Comparison of ENCODE assay signal across 20 cellular contexts in the genomic region with DNA sequence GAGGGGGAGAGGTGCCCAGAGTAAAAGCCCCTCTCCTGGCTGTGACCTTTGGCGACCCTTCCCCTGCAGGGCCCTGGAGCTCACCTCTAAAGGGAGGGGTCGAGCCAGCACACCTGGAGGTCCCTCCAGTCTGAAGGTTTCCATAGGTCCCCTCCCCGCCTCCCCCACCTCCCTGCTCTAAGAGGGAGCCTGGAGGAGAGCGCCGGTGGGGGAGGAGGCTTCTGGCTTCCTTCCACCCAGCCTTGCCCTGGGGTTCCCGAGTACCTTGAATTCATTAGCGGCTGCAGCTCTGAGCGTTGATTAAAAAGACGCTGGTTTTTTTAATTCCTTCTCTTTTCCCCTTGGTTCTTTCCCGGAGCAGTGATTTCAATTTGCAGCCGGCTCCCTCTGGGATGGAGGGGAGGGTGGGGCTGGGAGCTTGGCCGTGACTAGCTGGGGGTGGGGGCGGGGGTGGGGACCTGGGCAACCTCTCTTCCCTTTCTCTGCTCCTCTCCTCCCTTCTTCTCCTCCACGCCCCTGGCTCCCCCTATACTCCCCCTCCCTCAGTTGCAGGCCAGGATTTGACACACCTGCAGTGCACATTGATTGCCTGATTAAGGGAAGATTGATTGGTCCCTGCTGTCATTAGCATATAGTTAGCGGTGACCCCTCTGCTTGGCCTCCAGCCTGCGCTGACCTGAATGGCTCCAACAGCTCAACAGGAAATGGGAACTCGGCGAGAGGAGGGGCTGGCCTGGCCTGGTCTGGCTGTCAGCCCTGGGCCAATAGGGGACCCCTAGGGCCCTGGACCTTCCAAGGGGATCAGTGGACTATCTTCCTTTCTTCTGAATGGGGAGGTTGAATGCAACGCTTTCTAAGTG.
A peak's percentile ranks its signal among the peaks of the same experiment; 100 is the strongest.
DNase-seq lines count a peak whose midpoint lies in the region; ATAC-seq and TF ChIP-seq lines count a peak whose summit lies in the region.
"Had no signal": no experiment of that assay in that cellular context is flagged by ENCODE, and none has a peak within 500 bp of the region (broad histone marks: within the 10 kb centered on the region; RNA-seq: fewer than 3 reads in every experiment).

No MANE protein-coding gene starts in this region.

- no peaks in the 10 kb centered on the region for H3K36me3 Mint-ChIP-seq in CD8-positive, alpha-beta T cell
- H3K36me3 Mint-ChIP-seq: CD14-positive monocyte; natural killer cell treated with Interleukin-12 subunit alpha and Interleukin-12 subunit beta and Interleukin-15 and Interleukin-18, amount 100 ng/mL, for 72 hours had no signal

- ATAC-seq in aorta (ENCODE audit: low FRiP score) (no peak), GM19328 (IDR thresholded peaks at IDR 0.05; ENCODE audit: unreplicated experiment) (no peak)
- no peak for ATAC-seq in CD8-positive, alpha-beta T cell
- ATAC-seq: A549; natural killer cell treated with Interleukin-12 subunit alpha and Interleukin-12 subunit beta and Interleukin-15 and Interleukin-18, amount 100 ng/mL, for 72 hours had no signal

- H3K4me3 ChIP-seq in iPS-18c (ENCODE audit: insufficient read depth, low read depth, low read length) (peak overlapping the region; percentile 40), aorta (ENCODE audit: low read length in 2 of 2) (no peak overlapping the region)
- H3K4me3 ChIP-seq in CD8-positive, alpha-beta T cell (ENCODE audit: low read depth, low read length) = no peak overlapping the region
- H3K4me3 ChIP-seq: A549, adrenal gland, Peyer's patch, SK-N-MC had no signal

- CTCF ChIA-PET in CD8-positive, alpha-beta T cell (lab: Charles Lee) = no interaction called here

- H3K27ac ChIP-seq in aorta (ENCODE audit: low read depth in 1 of 2, low read length in 2 of 2) = no peak overlapping the region
- H3K27ac ChIP-seq in CD8-positive, alpha-beta T cell (ENCODE audit: low read depth, low read length) = no peak overlapping the region
- H3K27ac ChIP-seq: A549, adrenal gland, Peyer's patch, SK-N-MC had no signal

- H3K4me1 Mint-ChIP-seq in CD8-positive, alpha-beta T cell (ENCODE audit: low read depth) = no peaks in the 10 kb centered on the region
- H3K4me1 Mint-ChIP-seq: CD14-positive monocyte had no signal

- no peak overlapping the region for H3K27ac Mint-ChIP-seq in CD8-positive, alpha-beta T cell
- H3K27ac Mint-ChIP-seq: natural killer cell treated with Interleukin-12 subunit alpha and Interleukin-12 subunit beta and Interleukin-15 and Interleukin-18, amount 100 ng/mL, for 72 hours had no signal

- H3K9me3 ChIP-seq in iPS-18c (ENCODE audit: control insufficient read depth, insufficient read depth, low read length) (no peaks in the 10 kb centered on the region), aorta (ENCODE audit: control insufficient read depth, low read length) (peaks cover 7% of the 10 kb centered on the region)
- no peaks in the 10 kb centered on the region for H3K9me3 ChIP-seq in CD8-positive, alpha-beta T cell (ENCODE audit: low read length)
- H3K9me3 ChIP-seq: A549, adrenal gland, Peyer's patch had no signal

- no peaks in the 10 kb centered on the region for H3K4me1 ChIP-seq in aorta (ENCODE audit: control insufficient read depth in 1 of 2, insufficient read depth in 2 of 2, low read length in 2 of 2)
- no peaks in the 10 kb centered on the region for H3K4me1 ChIP-seq in CD8-positive, alpha-beta T cell (ENCODE audit: insufficient read depth, low read length)
- H3K4me1 ChIP-seq: A549, adrenal gland, Peyer's patch had no signal

- WGBS in aorta, 2 donors = 6 to 8% methylated on average over 18 to 19 of the region's 19 CpGs

- TF ChIP-seq CTCF in CD8-positive, alpha-beta T cell (IDR thresholded peaks at IDR 0.05) = no peak

- H3K4me3 Mint-ChIP-seq in CD8-positive, alpha-beta T cell = no peak overlapping the region
- H3K4me3 Mint-ChIP-seq: CD14-positive monocyte; natural killer cell treated with Interleukin-12 subunit alpha and Interleukin-12 subunit beta and Interleukin-15 and Interleukin-18, amount 100 ng/mL, for 72 hours had no signal

- no peaks in the 10 kb centered on the region for H3K36me3 ChIP-seq in aorta (ENCODE audit: control insufficient read depth in 1 of 2, insufficient read depth in 2 of 2, low read length in 1 of 2)
- H3K36me3 ChIP-seq in CD8-positive, alpha-beta T cell (ENCODE audit: insufficient read depth, low read length) = no peaks in the 10 kb centered on the region
- H3K36me3 ChIP-seq: adrenal gland, Peyer's patch had no signal

- DNase-seq in NCI-H748 (lab: John Stamatoyannopoulos, UW; ENCODE audit: unreplicated experiment) = peak; percentile 43
- no peak for DNase-seq in NCI-H748 treated with DMSO at 0.1 percent for 48 hours (lab: John Stamatoyannopoulos, UW)
- peak; percentile 53 for DNase-seq in SK-N-DZ (ENCODE audit: low spot score)
- DNase-seq in aorta = peak; percentile 20 to 58
- no peak for DNase-seq in dedifferentiated amniotic fluid mesenchymal stem cell (ENCODE audit: extremely low spot score)
- no peak for DNase-seq in CD8-positive, alpha-beta T cell
- DNase-seq: activated CD4-positive, alpha-beta T cell treated with anti-CD3 and anti-CD28 coated beads for 4 hours; activated effector memory CD4-positive, alpha-beta T cell treated with Interleukin-2 at 50 U/mL for 16 hours; adrenal gland; central memory CD4-positive, alpha-beta T cell; effector memory CD4-positive, alpha-beta T cell; NCI-H2029; NCI-H524 treated with DMSO at 0.1 percent for 48 hours; Peyer's patch had no signal

- POLR2A ChIA-PET in CD8-positive, alpha-beta T cell (lab: Charles Lee) = no interaction called here

- peaks cover 32% of the 10 kb centered on the region for H3K27me3 Mint-ChIP-seq in CD8-positive, alpha-beta T cell (ENCODE audit: low read depth)

- no peaks in the 10 kb centered on the region for H3K9me3 Mint-ChIP-seq in CD8-positive, alpha-beta T cell
- H3K9me3 Mint-ChIP-seq: natural killer cell treated with Interleukin-12 subunit alpha and Interleukin-12 subunit beta and Interleukin-15 and Interleukin-18, amount 100 ng/mL, for 72 hours had no signal

- intact Hi-C loops in aorta (cut with DNase I) = no loop called here
- intact Hi-C loops in CD8-positive, alpha-beta T cell (cut with DNase I, micrococcal nuclease) = no loop called here

- peaks cover 0 to 4% of the 10 kb centered on the region in 2 donors for H3K27me3 ChIP-seq in aorta (ENCODE audit: control insufficient read depth in 1 of 2, insufficient read depth in 2 of 2, low read length in 1 of 2)
- H3K27me3 ChIP-seq in CD8-positive, alpha-beta T cell (ENCODE audit: insufficient read depth, low read length) = no peaks in the 10 kb centered on the region
- H3K27me3 ChIP-seq: Peyer's patch had no signal

Comparison
In these comparisons a context has a peak if more than half of its experiments do, and no peak if none do; other contexts are left out.
1. DNase-seq: peak in NCI-H748 (single experiment), SK-N-DZ (single experiment) and aorta (2 of 2); none in NCI-H748 treated with DMSO at 0.1 percent for 48 hours (single experiment), dedifferentiated amniotic fluid mesenchymal stem cell (single experiment) and CD8-positive, alpha-beta T cell (0 of 7).